Comparison of ENCODE assay signal across 9 cellular contexts in genomic region chr9:110217656-110218099, GRCh38. TPM values are rescaled to one million over a fixed set of nuclear protein-coding genes. Genes with fewer than 3 reads are reported as not detected.
DNase-seq lines count a peak whose midpoint lies in the region; ATAC-seq and TF ChIP-seq lines count a peak whose summit lies in the region.
"Had no signal": no experiment of that assay in that cellular context is flagged by ENCODE, and none has a peak within 500 bp of the region (broad histone marks: within the 10 kb centered on the region; RNA-seq: fewer than 3 reads in every experiment).

No MANE protein-coding gene starts in this region.

- no peaks in the 10 kb centered on the region for H3K9me2 ChIP-seq in PC-9 (ENCODE audit: insufficient read depth)

- H3F3A ChIP-seq in PC-9 (ENCODE audit: insufficient read depth, low read depth): peaks cover 4% of the 10 kb centered on the region; the same call in 1 of the 2 replicates

- peak overlapping the region in 1 of 7 donors; percentile 15 for H3K27ac Mint-ChIP-seq in CD4-positive, alpha-beta memory T cell
- no peak overlapping the region for H3K27ac Mint-ChIP-seq in T-helper 2 cell treated with Interferon-gamma antibody and Interleukin-4, amounts not matched to agents 5 μg/mL and 100 μg/mL, for 36 hours
- H3K27ac Mint-ChIP-seq: memory B cell had no signal

- no TSS peak for BruUV-seq in PC-9 (replicated peaks; lab: Mats Ljungman, UMichigan)

- H3K4me1 ChIP-seq in CD4-positive, alpha-beta memory T cell (ENCODE audit: insufficient read depth, low read length): no peaks in the 10 kb centered on the region
- H3K4me1 ChIP-seq in PC-9 (replicated peaks; ENCODE audit: insufficient read depth): no peaks in the 10 kb centered on the region
- no peaks in the 10 kb centered on the region for H3K4me1 ChIP-seq in psoas muscle

- POLR2A ChIA-PET in CD4-positive, alpha-beta memory T cell (lab: Charles Lee; ENCODE audit: partially characterized antibody): no interaction called here
- POLR2A ChIA-PET in PC-9 (lab: Charles Lee; ENCODE audit: unreplicated experiment): no interaction called here

- H3K4me1 Mint-ChIP-seq in CD4-positive, alpha-beta memory T cell: peaks cover 2 to 4% (median 3%) of the 10 kb centered on the region in 4 donors
- peaks cover 6% of the 10 kb centered on the region for H3K4me1 Mint-ChIP-seq in T-helper 2 cell treated with Interferon-gamma antibody and Interleukin-4, amounts not matched to agents 5 μg/mL and 100 μg/mL, for 36 hours (ENCODE audit: low read depth)
- H3K4me1 Mint-ChIP-seq: memory B cell had no signal

- CTCF ChIA-PET in CD4-positive, alpha-beta memory T cell (lab: Charles Lee; ENCODE audit: partially characterized antibody): interaction anchor here (1.1 to 7.5 kb wide), 8 partner anchors 8 to 335 kb away, joined by 3 to 58 read pairs (median 12); partner anchors contain the start of gene C9orf152
- CTCF ChIA-PET in PC-9 (lab: Charles Lee): interaction anchor here (0.6 to 1.8 kb wide), 2 partner anchors 34 to 717 kb away, joined by 8 to 12 read pairs; no protein-coding TSS in a partner anchor

- H3K9me3 ChIP-seq in CD4-positive, alpha-beta memory T cell (ENCODE audit: control insufficient read depth in 1 of 2, low read length in 2 of 2): no peaks in the 10 kb centered on the region
- H3K9me3 ChIP-seq in PC-9 (ENCODE audit: insufficient read depth, low read depth): no peaks in the 10 kb centered on the region
- H3K9me3 ChIP-seq in psoas muscle: no peaks in the 10 kb centered on the region

- no peaks in the 10 kb centered on the region for H3K36me3 Mint-ChIP-seq in CD4-positive, alpha-beta memory T cell
- H3K36me3 Mint-ChIP-seq in T-helper 2 cell treated with Interferon-gamma antibody and Interleukin-4, amounts not matched to agents 5 μg/mL and 100 μg/mL, for 36 hours (ENCODE audit: low read depth): no peaks in the 10 kb centered on the region
- H3K36me3 Mint-ChIP-seq: memory B cell had no signal

- intact Hi-C loops in CD4-positive, alpha-beta memory T cell (cut with micrococcal nuclease): loop anchor here (1.0 kb wide), 3 partner anchors 34 to 314 kb away; no protein-coding TSS in a partner anchor
- intact Hi-C loops in PC-9 (cut with micrococcal nuclease; ENCODE audit: unreplicated experiment): loop anchor here (1.0 to 2.0 kb wide), 3 partner anchors 34 to 406 kb away; no protein-coding TSS in a partner anchor
- intact Hi-C loops in psoas muscle (cut with DNase I): loop anchor here in 1 of 2 donors (2.0 to 10.0 kb wide), 2 partner anchors 33 to 643 kb away; no protein-coding TSS in a partner anchor

- H3K27me3 Mint-ChIP-seq in CD4-positive, alpha-beta memory T cell: peaks cover 10 to 12% of the 10 kb centered on the region in 2 donors
- peaks cover 39% of the 10 kb centered on the region for H3K27me3 Mint-ChIP-seq in T-helper 2 cell treated with Interferon-gamma antibody and Interleukin-4, amounts not matched to agents 5 μg/mL and 100 μg/mL, for 36 hours (ENCODE audit: low read depth)

- H3K4me3 ChIP-seq in CD4-positive, alpha-beta memory T cell (ENCODE audit: low read length in 2 of 2): no peak overlapping the region
- H3K4me3 ChIP-seq in PC-9: peak overlapping the region; percentile 33; the same call in 1 of the 2 replicates
- no peak overlapping the region for H3K4me3 ChIP-seq in psoas muscle

- no peaks in the 10 kb centered on the region for H4K20me1 ChIP-seq in PC-9 (ENCODE audit: insufficient read depth)

- DNase-seq in CD4-positive, alpha-beta memory T cell: peak in 4 of 5 donors; percentile 10 to 19 (median 12)
- peak; percentile 49 for DNase-seq in HCEC 1CT
- DNase-seq in PC-9: peak in 1 of 2 experiments; percentile 10
- peak; percentile 48 to 59 for DNase-seq in erythroblast (lab: John Stamatoyannopoulos, UW)
- DNase-seq in psoas muscle: no peak
- no peak for DNase-seq in activated CD4-positive, alpha-beta T cell treated with anti-CD3 and anti-CD28 coated beads, Interleukin-2, amount 50 U/mL, for 1 hour
- DNase-seq in T-helper 2 cell treated with Interferon-gamma antibody and Interleukin-4, amounts not matched to agents 5 μg/mL and 100 μg/mL, for 36 hours (ENCODE audit: low spot score): no peak

- no peak overlapping the region for H3K4me3 Mint-ChIP-seq in CD4-positive, alpha-beta memory T cell
- no peak overlapping the region for H3K4me3 Mint-ChIP-seq in T-helper 2 cell treated with Interferon-gamma antibody and Interleukin-4, amounts not matched to agents 5 μg/mL and 100 μg/mL, for 36 hours
- H3K4me3 Mint-ChIP-seq: memory B cell had no signal

- peaks cover 4% of the 10 kb centered on the region for H3K27me3 ChIP-seq in CD4-positive, alpha-beta memory T cell (ENCODE audit: insufficient read depth, low read length)
- H3K27me3 ChIP-seq in PC-9 (ENCODE audit: insufficient read depth, low read depth): no peaks in the 10 kb centered on the region
- H3K27me3 ChIP-seq in psoas muscle (ENCODE audit: insufficient read depth in 3 of 3, low read length in 2 of 3): no peaks in the 10 kb centered on the region

- no peak for TF ChIP-seq POLR2A in erythroblast (IDR thresholded peaks at IDR 0.05; ENCODE audit: low read length)

- peak overlapping the region; percentile 66 for H3K4me2 ChIP-seq in PC-9

- no peaks in the 10 kb centered on the region for H3K79me2 ChIP-seq in PC-9 (ENCODE audit: low read depth)

- ATAC-seq in psoas muscle (no peak), GM18870 (IDR thresholded peaks at IDR 0.05; ENCODE audit: unreplicated experiment) (no peak)

- no peaks in the 10 kb centered on the region for H3K36me3 ChIP-seq in CD4-positive, alpha-beta memory T cell (ENCODE audit: insufficient read depth, low read length)
- no peaks in the 10 kb centered on the region for H3K36me3 ChIP-seq in PC-9 (ENCODE audit: low read depth)
- H3K36me3 ChIP-seq in psoas muscle (ENCODE audit: insufficient read depth in 1 of 2, low read depth in 1 of 2): no peaks in the 10 kb centered on the region

- H3K9me3 Mint-ChIP-seq in CD4-positive, alpha-beta memory T cell: no peaks in the 10 kb centered on the region
- H3K9me3 Mint-ChIP-seq in T-helper 2 cell treated with Interferon-gamma antibody and Interleukin-4, amounts not matched to agents 5 μg/mL and 100 μg/mL, for 36 hours: no peaks in the 10 kb centered on the region
- H3K9me3 Mint-ChIP-seq: memory B cell had no signal

- peak overlapping the region; percentile 59; the same call in 1 of the 2 replicates for H2AFZ ChIP-seq in PC-9

- WGBS in psoas muscle, 3 donors: 25 to 31% (median 27%) methylated on average over 10 of the region's 10 CpGs

- peak; percentile 89 for TF ChIP-seq CTCF in PC-9 (conservative IDR thresholded peaks at IDR 0.05)
- TF ChIP-seq CTCF in psoas muscle (IDR thresholded peaks at IDR 0.05): peak; percentile 74

- H3K27ac ChIP-seq in CD4-positive, alpha-beta memory T cell (ENCODE audit: low read depth, low read length): no peak overlapping the region
- H3K27ac ChIP-seq in PC-9 (no peak overlapping the region), psoas muscle (no peak overlapping the region)

RNA-seq across cellular contexts. Expression of gene C9orf152, which starts 9.7 kb away (rescaled TPM):
- total RNA-seq in CD4-positive, alpha-beta memory T cell: not detected
- not detected for polyA plus RNA-seq in CD4-positive, alpha-beta memory T cell
- total RNA-seq in PC-9 (2021): 0.23 and 0.74 TPM in 2 replicates
- not detected for total RNA-seq in psoas muscle
- under 1 TPM in 1 of 3 donors, not detected in 2; 0.08 TPM for polyA plus RNA-seq in psoas muscle

RNA-seq across cellular contexts. Expression of gene TXN, which starts 38.6 kb away (rescaled TPM):
- 10 to 100 TPM; 45.6 to 47.9 TPM for total RNA-seq in CD4-positive, alpha-beta memory T cell
- 100 to 1,000 TPM; 196 to 267 TPM for polyA plus RNA-seq in CD4-positive, alpha-beta memory T cell
- total RNA-seq in PC-9 (2021): 1,110 and 1,260 TPM in 2 replicates
- 100 to 1,000 TPM in 1 of 4 donors, 10 to 100 TPM in 3; 38.0 to 118 (median 71.6) TPM for total RNA-seq in psoas muscle
- 100 to 1,000 TPM in 2 of 3 donors, 10 to 100 TPM in 1; 73.4 to 366 (median 135) TPM for polyA plus RNA-seq in psoas muscle

Comparison
In these comparisons a context has a peak if more than half of its experiments do, and no peak if none do; other contexts are left out.
1. DNase-seq: peak in CD4-positive, alpha-beta memory T cell (4 of 5), HCEC 1CT (single experiment) and erythroblast (2 of 2); none in psoas muscle (0 of 2), activated CD4-positive, alpha-beta T cell treated with anti-CD3 and anti-CD28 coated beads, Interleukin-2, amount 50 U/mL, for 1 hour (single experiment) and T-helper 2 cell treated with Interferon-gamma antibody and Interleukin-4, amounts not matched to agents 5 μg/mL and 100 μg/mL, for 36 hours (single experiment).